23 cellular contexts compared by ENCODE assay signal in genomic region chr2:168796583-168797285, GRCh38. TPM values are rescaled to one million over a fixed set of nuclear protein-coding genes. Genes with fewer than 3 reads are reported as not detected.
DNase-seq lines count a peak whose midpoint lies in the region; ATAC-seq and TF ChIP-seq lines count a peak whose summit lies in the region.
"Had no signal": no experiment of that assay in that cellular context is flagged by ENCODE, and none has a peak within 500 bp of the region (broad histone marks: within the 10 kb centered on the region; RNA-seq: fewer than 3 reads in every experiment).

No MANE protein-coding gene starts in this region.

- peak overlapping the region in 1 of 3 donors; percentile 20 for H3K27ac ChIP-seq in right lobe of liver
- H3K27ac ChIP-seq in stomach = peak overlapping the region in 4 of 5 donors; percentile 17 to 55 (median 36)
- H3K27ac ChIP-seq: SK-N-MC had no signal

- intact Hi-C loops in right lobe of liver (cut with DNase I) (no loop called here), stomach (cut with DNase I; ENCODE audit: low total_unique reads) (no loop called here)

- ATAC-seq in right lobe of liver (peak; percentile 66 to 77 (median 74)), HG03139 (IDR thresholded peaks at IDR 0.05; ENCODE audit: unreplicated experiment) (no peak)
- ATAC-seq: HCT116 had no signal

- DNase-seq in OCI-M2 (lab: John Stamatoyannopoulos, UW; ENCODE audit: unreplicated experiment) = peak; percentile 41
- DNase-seq in erythroblast (lab: John Stamatoyannopoulos, UW) = peak; percentile 22 to 67
- no peak for DNase-seq in right lobe of liver
- DNase-seq in stomach = no peak
- no peak for DNase-seq in SKM-1 treated with dmso at 0.1 percent for 144 hours (lab: John Stamatoyannopoulos, UW; ENCODE audit: unreplicated experiment)
- no peak for DNase-seq in SK-N-DZ (ENCODE audit: low spot score)
- no peak for DNase-seq in HK-2 (ENCODE audit: unreplicated experiment)
- DNase-seq: activated CD4-positive, alpha-beta T cell treated with anti-CD3 and anti-CD28 coated beads for 4 hours; activated effector memory CD4-positive, alpha-beta T cell treated with Interleukin-2 at 50 U/mL for 16 hours; Caco-2; caudate nucleus; effector CD8-positive, alpha-beta T cell; islet precursor cell; NCI-H1694; NCI-H774; T1000; testis had no signal

- 51% methylated on average over 6 of the region's 8 CpGs for WGBS in right lobe of liver (ENCODE audit: insufficient coverage, low coverage, low lambda C conversion rate, missing lambda C conversion rate)
- WGBS in stomach, 5 donors = 75 to 79% (median 78%) methylated on average over 8 of the region's 8 CpGs

- H3K9me3 ChIP-seq in right lobe of liver (no peaks in the 10 kb centered on the region), stomach (no peaks in the 10 kb centered on the region)
- H3K9me3 ChIP-seq: Caco-2, testis had no signal

- no peaks in the 10 kb centered on the region for H3K27me3 ChIP-seq in right lobe of liver
- H3K27me3 ChIP-seq in stomach = no peaks in the 10 kb centered on the region
- H3K27me3 ChIP-seq: testis had no signal

- H3K4me3 ChIP-seq in right lobe of liver = no peak overlapping the region
- no peak overlapping the region for H3K4me3 ChIP-seq in stomach
- H3K4me3 ChIP-seq: SK-N-MC, testis had no signal

- TF ChIP-seq CTCF in right lobe of liver (IDR thresholded peaks at IDR 0.05) (no peak), stomach (IDR thresholded peaks at IDR 0.05) (no peak)

- no peak for TF ChIP-seq POLR2A in erythroblast (IDR thresholded peaks at IDR 0.05; ENCODE audit: low read length)
- TF ChIP-seq POLR2A in right lobe of liver (IDR thresholded peaks at IDR 0.05) = no peak
- TF ChIP-seq POLR2A in stomach (IDR thresholded peaks at IDR 0.05) = no peak

- no peaks in the 10 kb centered on the region for H3K36me3 ChIP-seq in right lobe of liver
- H3K36me3 ChIP-seq in stomach = no peaks in the 10 kb centered on the region

- TF ChIP-seq EP300 in stomach (IDR thresholded peaks at IDR 0.05) = no peak

- no peaks in the 10 kb centered on the region for H3K4me1 ChIP-seq in right lobe of liver
- H3K4me1 ChIP-seq in stomach = peaks cover 0 to 11% (median 4%) of the 10 kb centered on the region in 4 donors

RNA-seq across cellular contexts. Expression of gene NOSTRIN, which starts 5.7 kb away (rescaled TPM):
- 10 to 100 TPM in 1 of 6 experiments, 1 to 10 TPM in 5; 3.6 to 20.9 (median 9.0) TPM for total RNA-seq in right lobe of liver
- 10 to 100 TPM; 20.9 to 71.2 (median 50.8) TPM for total RNA-seq in stomach
- 100 to 1,000 TPM in 1 of 3 donors, 10 to 100 TPM in 2; 13.3 to 117 (median 48.1) TPM for polyA plus RNA-seq in stomach
- 0.52 and 0.85 TPM in 2 replicates for polyA plus RNA-seq in SK-N-DZ (2014; cell fraction: cytosol; rRNA removed)
- polyA plus RNA-seq in SK-N-DZ (2014; cell fraction: nucleus; rRNA removed) = 1.5 and 2.1 TPM in 2 replicates
- total RNA-seq: Daoy, OCI-LY7 had no signal
- polyA plus RNA-seq: neural cell had no signal

Comparison
In these comparisons a context has a peak if more than half of its experiments do, and no peak if none do; other contexts are left out.
1. DNase-seq: peak in OCI-M2 (single experiment) and erythroblast (2 of 2); none in right lobe of liver (0 of 3), stomach (single experiment), SKM-1 treated with dmso at 0.1 percent for 144 hours (single experiment), SK-N-DZ (single experiment) and HK-2 (single experiment).